In genomic region chr12:80019691-80020090, GRCh38 we compare ENCODE assay signal across 1 cellular context.
TF ChIP-seq lines count a peak whose summit lies in the region.

No MANE protein-coding gene starts in this region.

TF ChIP-seq in SK-N-SH, 30 proteins besides CTCF, POLR2A, EP300 and RAD21 (continued from another document):
- TF ChIP-seq USF2 (IDR thresholded peaks at IDR 0.05; ENCODE audit: borderline replicate concordance, low read depth, low read length): no peak
- no peak for TF ChIP-seq GATA2 (CRISPR knock-in tag; IDR thresholded peaks at IDR 0.05)
- TF ChIP-seq FOXJ3 (CRISPR knock-in tag; IDR thresholded peaks at IDR 0.05): no peak
